Comparison of ENCODE assay signal across 8 cellular contexts in the genomic region with DNA sequence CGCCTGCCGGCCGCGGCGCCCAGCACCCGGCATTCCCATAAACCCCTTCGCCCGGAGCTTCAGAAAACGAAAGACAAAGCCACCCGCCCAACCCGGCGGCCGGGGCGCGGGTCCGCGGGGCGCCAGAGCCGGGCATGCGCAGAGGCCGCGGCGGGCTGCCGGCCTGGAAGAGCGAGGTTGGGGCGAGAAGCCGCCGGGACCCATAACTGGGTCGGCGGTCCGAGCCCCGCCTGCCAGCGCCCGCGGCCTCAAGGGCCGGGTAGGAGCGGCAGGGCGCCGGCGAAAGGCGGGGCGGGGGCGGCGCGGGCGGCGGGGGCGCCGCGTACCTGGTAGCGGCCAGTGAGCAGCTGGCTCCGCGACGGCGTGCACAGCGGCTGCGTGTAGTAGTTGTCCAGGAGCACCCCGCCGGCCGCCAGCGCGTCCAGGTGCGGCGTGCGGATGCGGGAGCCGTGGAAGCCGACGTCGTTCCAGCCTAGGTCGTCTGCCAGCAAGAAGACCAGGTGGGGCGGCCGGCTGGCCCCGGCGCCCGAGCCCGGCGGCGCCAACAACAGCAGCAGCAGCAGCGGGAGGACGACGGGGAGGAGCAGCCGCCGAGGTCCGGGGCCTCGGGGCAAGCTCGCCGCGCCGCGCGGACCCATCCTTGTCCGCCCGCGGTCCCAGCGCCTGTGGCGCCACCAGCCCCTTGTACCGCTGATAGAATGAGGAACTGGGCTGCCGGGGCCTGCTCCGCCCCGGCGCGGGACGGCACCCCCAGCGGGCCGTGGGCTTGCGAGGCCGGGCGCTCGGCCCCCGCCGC. TPM values are rescaled to one million over a fixed set of nuclear protein-coding genes. Genes with fewer than 3 reads are reported as not detected.
DNase-seq lines count a peak whose midpoint lies in the region; ATAC-seq and TF ChIP-seq lines count a peak whose summit lies in the region.

Gene ARSB, minus strand, starts transcription at position 700 of the 796 bp plus-strand sequence. Its CDS starts 62 bp downstream, at position 638.

- DNase-seq in G401 (ENCODE audit: low spot score) (peak; percentile 85), HAP-1 (ENCODE audit: low spot score in 2 of 2) (peak; percentile 88 to 91), MM.1S (peak; percentile 90), SJCRH30 (peak; percentile 89 to 91), foreskin keratinocyte (peak; percentile 37 to 61)
- peak; percentile 64 for DNase-seq in activated gamma-delta T cell treated with anti-CD3 and anti-CD28 coated beads, Interleukin-2, amount 50 U/mL, for 16 hours (ENCODE audit: low read depth)

- peaks cover 13% of the 10 kb centered on the region for H3K79me2 ChIP-seq in MM.1S (ENCODE audit: low read length)

- H3K4me3 ChIP-seq in HAP-1 = peak within 1 kb of the TSS; percentile 42
- peak within 1 kb of the TSS; percentile 77 for H3K4me3 ChIP-seq in MM.1S (ENCODE audit: low read length)
- H3K4me3 ChIP-seq in SJCRH30 = peak within 1 kb of the TSS; percentile 79
- H3K4me3 ChIP-seq in neuron (ENCODE audit: low read length) = peak within 1 kb of the TSS; percentile 95

- H3K36me3 ChIP-seq in HAP-1 (replicated peaks) (no peaks in the 10 kb centered on the region), MM.1S (replicated peaks; ENCODE audit: insufficient read depth, low read length) (no peaks in the 10 kb centered on the region), SJCRH30 (no peaks in the 10 kb centered on the region), neuron (ENCODE audit: insufficient read depth, low read length) (no peaks in the 10 kb centered on the region)

- no peaks in the 10 kb centered on the region for H3K27me3 ChIP-seq in HAP-1 (ENCODE audit: low read depth)
- H3K27me3 ChIP-seq in MM.1S (replicated peaks; ENCODE audit: insufficient read depth, low read length) = no peaks in the 10 kb centered on the region
- no peaks in the 10 kb centered on the region for H3K27me3 ChIP-seq in SJCRH30
- no peaks in the 10 kb centered on the region for H3K27me3 ChIP-seq in foreskin keratinocyte
- H3K27me3 ChIP-seq in neuron (ENCODE audit: insufficient read depth, low read length) = no peaks in the 10 kb centered on the region

- in situ Hi-C loops in G401 (cut with HindIII; ENCODE audit: low sequenced_read_pairs) (no loop called here), HAP-1 (cut with MboI; ENCODE audit: low sequenced_read_pairs) (no loop called here)

- H3F3A ChIP-seq in MM.1S (ENCODE audit: insufficient read depth, low read length) = peaks cover 18% of the 10 kb centered on the region

- H3K9me3 ChIP-seq in HAP-1 (no peaks in the 10 kb centered on the region), MM.1S (replicated peaks; ENCODE audit: insufficient read depth, low read length) (no peaks in the 10 kb centered on the region), SJCRH30 (replicated peaks) (no peaks in the 10 kb centered on the region), neuron (ENCODE audit: low read length) (no peaks in the 10 kb centered on the region)

- peak within 1 kb of the TSS; percentile 80; the same call in 1 of the 2 replicates for H3K27ac ChIP-seq in MM.1S (ENCODE audit: low read length)
- peak within 1 kb of the TSS; percentile 68 for H3K27ac ChIP-seq in SJCRH30
- peak within 1 kb of the TSS; percentile 38 for H3K27ac ChIP-seq in foreskin keratinocyte

- peak within 1 kb of the TSS; percentile 84 for H3K4me2 ChIP-seq in MM.1S (ENCODE audit: low read depth, low read length)

- TF ChIP-seq CTCF in MM.1S (IDR thresholded peaks at IDR 0.05; ENCODE audit: low read length) (peak; percentile 17; the same call in 1 of the 2 replicates), foreskin keratinocyte (conservative IDR thresholded peaks at IDR 0.05) (peak; percentile 54), subcutaneous adipose tissue (IDR thresholded peaks at IDR 0.05; ENCODE audit: low read depth) (no peak)

- H3K9ac ChIP-seq in MM.1S (ENCODE audit: low read length) = peak within 1 kb of the TSS; percentile 73

- no peaks in the 10 kb centered on the region for H3K9me2 ChIP-seq in MM.1S (replicated peaks; ENCODE audit: insufficient read depth, low read length)

- ATAC-seq in foreskin keratinocyte = peak; percentile 80

- H3K4me1 ChIP-seq in HAP-1 (peaks cover 13% of the 10 kb centered on the region), MM.1S (ENCODE audit: low read length) (peaks cover 13% of the 10 kb centered on the region), SJCRH30 (peaks cover 2% of the 10 kb centered on the region; the same call in 1 of the 2 replicates), foreskin keratinocyte (peaks cover 9% of the 10 kb centered on the region), neuron (ENCODE audit: insufficient read depth, low read length) (peaks cover 20% of the 10 kb centered on the region)

- H4K20me1 ChIP-seq in MM.1S (ENCODE audit: insufficient read depth, low read length) = no peaks in the 10 kb centered on the region

- H2AFZ ChIP-seq in MM.1S (ENCODE audit: low read length) (peak within 1 kb of the TSS; percentile 96), neuron (ENCODE audit: low read depth, low read length) (peak within 1 kb of the TSS; percentile 91)

RNA-seq across cellular contexts. Expression of gene ARSB, which starts in this region (rescaled TPM):
- total RNA-seq in G401 (2014; rRNA removed; shearing (Covaris generic)) = 10.6 and 22.2 TPM in 2 replicates
- 15.2 and 16.4 TPM in 2 replicates for total RNA-seq in SJCRH30 (2014; rRNA removed; shearing (Covaris generic))
- total RNA-seq in foreskin keratinocyte (8.3 and 8.4 TPM in 2 replicates), subcutaneous adipose tissue (10 to 100 TPM; 10.9 to 24.8 (median 17.0) TPM)
- 2.8 and 3.2 TPM in 2 replicates for polyA plus RNA-seq in foreskin keratinocyte

Comparison
In these comparisons a context has a peak if more than half of its experiments do, and no peak if none do; other contexts are left out.
1. Peak in every context shown above with its lines: DNase-seq, ATAC-seq, H3K4me3 ChIP-seq and H3K27ac ChIP-seq.
2. H3K4me3 ChIP-seq: peak in every context shown above with its lines; median percentile 95 in neuron; 79 in SJCRH30; 77 in MM.1S; 42 in HAP-1.